In the genomic region with DNA sequence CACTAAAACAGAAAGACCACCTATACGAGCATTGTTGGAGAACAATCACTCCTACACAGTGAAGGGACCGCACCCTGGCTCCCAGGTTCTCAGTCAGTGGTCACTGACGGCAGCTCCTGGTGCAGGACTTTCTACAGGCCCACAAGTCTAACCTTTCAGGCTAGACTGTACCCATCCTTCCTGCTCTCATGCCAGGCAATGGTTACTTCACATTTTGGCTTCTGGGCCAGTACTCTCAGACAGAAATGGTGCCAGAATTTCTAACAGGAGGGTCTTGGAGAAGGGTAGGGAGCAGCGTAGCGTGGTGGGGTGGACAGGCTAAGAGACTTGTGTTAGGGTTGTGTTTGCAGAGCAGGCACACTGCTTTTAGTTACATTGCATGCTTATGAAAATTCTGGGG, we compare ENCODE assay signal across 24 cellular contexts.
"Had no signal": no experiment of that assay in that cellular context is flagged by ENCODE, and none has a peak within 500 bp of the region (broad histone marks: within the 10 kb centered on the region; RNA-seq: fewer than 3 reads in every experiment).

No MANE protein-coding gene starts in this region.

- DNase-seq: dermis blood vessel endothelial cell; effector memory CD4-positive, alpha-beta T cell; esophagus squamous epithelium; foreskin melanocyte; kidney; midbrain; naive thymus-derived CD4-positive, alpha-beta T cell; nucleus accumbens; psoas muscle; right cardiac atrium; small intestine; stimulated activated CD4-positive, alpha-beta T cell treated with anti-CD3 and anti-CD28 coated beads, Interleukin-15, amount 100 ng/mL, for 24 hours; stimulated activated CD4-positive, alpha-beta T cell treated with anti-CD3 and anti-CD28 coated beads, Interleukin-2, amount 100 ng/mL, for 48 hours; stimulated activated naive B cell treated with anti-CD40 and anti-IgM and Interleukin-4, amounts not matched to agents 10 μg/mL and 1 μg/mL and 100 μg/mL, for 72 hours had no signal

- H3K9me3 ChIP-seq: esophagus squamous epithelium, psoas muscle, thoracic aorta, tibial nerve, vagina had no signal

- H3K27me3 ChIP-seq: esophagus squamous epithelium, neural progenitor cell, tibial nerve, vagina had no signal

- H3K4me2 ChIP-seq: neural progenitor cell had no signal

- H3K27ac Mint-ChIP-seq: memory B cell; nephron; neural progenitor cell; stimulated activated naive B cell treated with anti-CD40 and anti-IgM and Interleukin-4, amounts not matched to agents 10 μg/mL and 1 μg/mL and 100 μg/mL, for 72 hours had no signal

- ATAC-seq: naive thymus-derived CD4-positive, alpha-beta T cell; psoas muscle; right cardiac atrium; stimulated activated naive B cell treated with anti-CD40 and anti-IgM and Interleukin-4, amounts not matched to agents 10 μg/mL and 1 μg/mL and 100 μg/mL, for 72 hours had no signal

- H3K27ac ChIP-seq: coronary artery, esophagus squamous epithelium, neural progenitor cell, psoas muscle, tibial nerve, vagina had no signal

- H3K4me1 ChIP-seq: esophagus squamous epithelium, neural progenitor cell, tibial nerve, vagina had no signal

- H3K4me1 Mint-ChIP-seq: nephron, neural progenitor cell had no signal

- H3K27me3 Mint-ChIP-seq: memory B cell; naive thymus-derived CD4-positive, alpha-beta T cell; stimulated activated naive B cell treated with anti-CD40 and anti-IgM and Interleukin-4, amounts not matched to agents 10 μg/mL and 1 μg/mL and 100 μg/mL, for 72 hours; stimulated activated naive CD8-positive, alpha-beta T cell treated with anti-CD3 and anti-CD28 coated beads, Interleukin-15, Interleukin-2, amounts not matched to agents 100 ng/mL and 50 ng/mL, for 24 hours had no signal

- H3K9ac ChIP-seq: neural progenitor cell had no signal

- H3K4me3 ChIP-seq: coronary artery, esophagus squamous epithelium, lung, neural progenitor cell, psoas muscle, thoracic aorta, tibial nerve, vagina had no signal

- FAIRE-seq: endothelial cell of umbilical vein, kidney, small intestine had no signal

- H3K4me3 Mint-ChIP-seq: memory B cell; naive thymus-derived CD4-positive, alpha-beta T cell; nephron; neural progenitor cell; stimulated activated naive B cell treated with anti-CD40 and anti-IgM and Interleukin-4, amounts not matched to agents 10 μg/mL and 1 μg/mL and 100 μg/mL, for 72 hours; stimulated activated naive CD8-positive, alpha-beta T cell treated with anti-CD3 and anti-CD28 coated beads, Interleukin-15, Interleukin-2, amounts not matched to agents 100 ng/mL and 50 ng/mL, for 24 hours had no signal

- H3K9me3 Mint-ChIP-seq: memory B cell; naive thymus-derived CD4-positive, alpha-beta T cell; nephron; neural progenitor cell; stimulated activated naive B cell treated with anti-CD40 and anti-IgM and Interleukin-4, amounts not matched to agents 10 μg/mL and 1 μg/mL and 100 μg/mL, for 72 hours; stimulated activated naive CD8-positive, alpha-beta T cell treated with anti-CD3 and anti-CD28 coated beads, Interleukin-15, Interleukin-2, amounts not matched to agents 100 ng/mL and 50 ng/mL, for 24 hours had no signal

- H2AFZ ChIP-seq: neural progenitor cell had no signal
